Comparison of ENCODE assay signal across 9 cellular contexts in the genomic region with DNA sequence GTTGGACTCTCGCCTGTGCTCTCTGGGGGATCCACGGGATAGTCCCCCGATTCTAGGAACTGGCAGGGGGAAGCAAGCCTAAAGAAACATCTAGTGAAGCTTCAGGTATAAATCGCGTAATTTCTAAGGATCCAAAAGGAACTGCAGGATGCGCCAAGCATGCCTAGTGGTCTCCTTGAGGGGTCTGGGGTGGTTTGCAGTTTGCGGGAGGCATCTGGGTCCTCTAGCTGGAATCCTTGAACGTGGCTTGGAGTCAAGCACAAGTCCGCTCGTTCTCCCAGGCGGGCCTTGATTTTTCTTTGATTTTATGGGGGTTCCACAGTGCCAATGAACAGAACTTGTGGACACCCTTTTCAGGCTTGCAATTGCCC.
"Had no signal": no experiment of that assay in that cellular context is flagged by ENCODE, and none has a peak within 500 bp of the region (broad histone marks: within the 10 kb centered on the region; RNA-seq: fewer than 3 reads in every experiment).

No MANE protein-coding gene starts in this region.

- H3K4me1 ChIP-seq: HAP-1 had no signal

- H3K4me1 Mint-ChIP-seq: GM23338, H9 had no signal

- H3K9ac ChIP-seq: GM23248 had no signal

- H3K4me3 ChIP-seq: GM23248, GM23338, HAP-1 had no signal

- H2AFZ ChIP-seq: GM23248, GM23338 had no signal

- H3K36me3 ChIP-seq: HAP-1 had no signal

- H3K27ac Mint-ChIP-seq: GM23338, H9, HFFc6 had no signal

- H3K9me3 ChIP-seq: HAP-1 had no signal

- H3K27ac ChIP-seq: GM23248 had no signal

- H3K4me3 Mint-ChIP-seq: GM23338, H9, HFFc6 had no signal

- H3K4me2 ChIP-seq: GM23338 had no signal

- ATAC-seq: GM23338, HCT116 had no signal

- DNase-seq: GM23248, GOT3, H7, H9, HCEC 1CT, HFFc6 had no signal
